In genomic region chr7:127874049-127874636, GRCh38 we compare ENCODE assay signal across 20 cellular contexts.
DNase-seq lines count a peak whose midpoint lies in the region; ATAC-seq, FAIRE-seq and TF ChIP-seq lines count a peak whose summit lies in the region.
"Had no signal": no experiment of that assay in that cellular context is flagged by ENCODE, and none has a peak within 500 bp of the region (broad histone marks: within the 10 kb centered on the region; RNA-seq: fewer than 3 reads in every experiment).

No MANE protein-coding gene starts in this region.

- H3K4me1 Mint-ChIP-seq in activated T-helper 17 cell treated with anti-CD3 and anti-CD28 coated beads, Interleukin-2, amount 50 U/mL, for 72 hours, result peaks cover 14% of the 10 kb centered on the region

- H3K9me3 Mint-ChIP-seq in activated T-helper 17 cell treated with anti-CD3 and anti-CD28 coated beads, Interleukin-2, amount 50 U/mL, for 72 hours, result no peaks in the 10 kb centered on the region

- TF ChIP-seq CTCF in D721Med (IDR thresholded peaks at IDR 0.05; ENCODE audit: insufficient read depth, missing control alignments), result no peak

- peaks cover 19% of the 10 kb centered on the region for H3K36me3 Mint-ChIP-seq in activated T-helper 17 cell treated with anti-CD3 and anti-CD28 coated beads, Interleukin-2, amount 50 U/mL, for 72 hours (ENCODE audit: low read depth)

- H3K27ac Mint-ChIP-seq in activated T-helper 17 cell treated with anti-CD3 and anti-CD28 coated beads, Interleukin-2, amount 50 U/mL, for 72 hours, result peak overlapping the region; percentile 23

- FAIRE-seq in D721Med (lab: Jason Lieb, UNC), result peak; percentile 51
- FAIRE-seq in RCC 7860 (lab: Jason Lieb, UNC), result no peak
- FAIRE-seq: frontal cortex, islet of Langerhans had no signal

- no peaks in the 10 kb centered on the region for H3K27me3 Mint-ChIP-seq in activated T-helper 17 cell treated with anti-CD3 and anti-CD28 coated beads, Interleukin-2, amount 50 U/mL, for 72 hours

- peak; percentile 4 for DNase-seq in COLO668 (lab: John Stamatoyannopoulos, UW; ENCODE audit: unreplicated experiment)
- DNase-seq in D721Med (ENCODE audit: insufficient read length, low spot score), result no peak
- no peak for DNase-seq in RCC 7860 (ENCODE audit: low spot score)
- DNase-seq in NCI-H82 treated with DMSO at 0.1 percent for 48 hours (lab: John Stamatoyannopoulos, UW; ENCODE audit: unreplicated experiment), result no peak
- DNase-seq: activated CD4-positive, CD25-positive, alpha-beta regulatory T cell treated with anti-CD3 and anti-CD28 coated beads, Interleukin-2, amount 50 U/mL, for 72 hours; activated CD8-positive, alpha-beta memory T cell treated with anti-CD3 and anti-CD28 coated beads, Interleukin-2, amount 50 U/mL, for 48 hours; activated naive CD4-positive, alpha-beta T cell treated with anti-CD3 and anti-CD28 coated beads, Interleukin-2, amount 50 U/mL, for 16 hours; erythroblast; hypothalamus; KG1; lower lobe of right lung; NCI-H510A; stimulated activated CD4-positive, alpha-beta T cell treated with anti-CD3 and anti-CD28 coated beads, Interleukin-4, amount 100 ng/mL, for 4 hours; T-helper 9 cell; upper lobe of left lung had no signal

- H3K4me3 Mint-ChIP-seq in activated T-helper 17 cell treated with anti-CD3 and anti-CD28 coated beads, Interleukin-2, amount 50 U/mL, for 72 hours, result no peak overlapping the region

- peak; percentile 29 for ATAC-seq in HG02938 (IDR thresholded peaks at IDR 0.05; ENCODE audit: unreplicated experiment)
- ATAC-seq in activated T-helper 17 cell treated with anti-CD3 and anti-CD28 coated beads, Interleukin-2, amount 50 U/mL, for 72 hours (replicated peaks), result peak; percentile 92
- ATAC-seq in GM21786 (IDR thresholded peaks at IDR 0.05; ENCODE audit: unreplicated experiment), result no peak
